In genomic region chr11:536841-537621, GRCh38 we compare ENCODE assay signal across 8 cellular contexts. TPM values are rescaled to one million over a fixed set of nuclear protein-coding genes. Genes with fewer than 3 reads are reported as not detected.
DNase-seq lines count a peak whose midpoint lies in the region; ATAC-seq lines count a peak whose summit lies in the region.

A gene with protein sequence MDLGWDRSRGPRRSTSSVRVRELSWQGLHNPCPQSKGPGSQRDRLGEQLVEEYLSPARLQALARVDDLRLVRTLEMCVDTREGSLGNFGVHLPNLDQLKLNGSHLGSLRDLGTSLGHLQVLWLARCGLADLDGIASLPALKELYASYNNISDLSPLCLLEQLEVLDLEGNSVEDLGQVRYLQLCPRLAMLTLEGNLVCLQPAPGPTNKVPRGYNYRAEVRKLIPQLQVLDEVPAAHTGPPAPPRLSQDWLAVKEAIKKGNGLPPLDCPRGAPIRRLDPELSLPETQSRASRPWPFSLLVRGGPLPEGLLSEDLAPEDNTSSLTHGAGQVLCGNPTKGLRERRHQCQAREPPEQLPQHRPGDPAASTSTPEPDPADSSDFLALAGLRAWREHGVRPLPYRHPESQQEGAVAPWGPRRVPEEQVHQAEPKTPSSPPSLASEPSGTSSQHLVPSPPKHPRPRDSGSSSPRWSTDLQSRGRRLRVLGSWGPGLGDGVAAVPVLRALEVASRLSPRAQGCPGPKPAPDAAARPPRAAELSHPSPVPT (plus strand): TSS chr11:537527. CDS start chr11:540685, 3,158 bp downstream.

- H3K9ac ChIP-seq in duodenal mucosa (ENCODE audit: low read depth in 1 of 2, low read length in 2 of 2): peak within 1 kb of the TSS; percentile 48 to 57

- peak within 1 kb of the TSS; percentile 71 to 73 for H3K4me3 ChIP-seq in duodenal mucosa (ENCODE audit: low read depth in 1 of 2, low read length in 2 of 2)

- peak; percentile 39 to 61 for DNase-seq in SHP77 (lab: John Stamatoyannopoulos, UW)
- no peak for DNase-seq in SHP77 treated with DMSO at 0.1 percent for 48 hours (lab: John Stamatoyannopoulos, UW)
- DNase-seq in NCI-H460 (ENCODE audit: extremely low read depth, low read depth): peak; percentile 64
- peak; percentile 82 to 86 for DNase-seq in activated CD4-positive, alpha-beta T cell treated with anti-CD3 and anti-CD28 coated beads, Interleukin-2, amount 50 U/mL, for 4 hours
- DNase-seq in memory B cell (ENCODE audit: low spot score in 2 of 2): peak; percentile 98 to 100
- DNase-seq in stimulated activated CD8-positive, alpha-beta memory T cell treated with anti-CD3 and anti-CD28 coated beads, Interleukin-15, amount 100 ng/mL, for 24 hours (ENCODE audit: low read depth): peak; percentile 92

- H3K9me3 ChIP-seq in duodenal mucosa (ENCODE audit: control insufficient read depth in 1 of 2, low read length in 2 of 2): no peaks in the 10 kb centered on the region

- H3K4me1 ChIP-seq in duodenal mucosa (ENCODE audit: control insufficient read depth in 1 of 2, insufficient read depth in 2 of 2, low read length in 2 of 2): peaks cover 15 to 42% of the 10 kb centered on the region in 2 donors

- H3K27me3 ChIP-seq in duodenal mucosa (ENCODE audit: control insufficient read depth in 1 of 2, insufficient read depth in 2 of 2, low read length in 2 of 2): no peaks in the 10 kb centered on the region

- H3K9me3 Mint-ChIP-seq in memory B cell: no peaks in the 10 kb centered on the region

- H3K36me3 ChIP-seq in duodenal mucosa (ENCODE audit: control insufficient read depth in 1 of 2, insufficient read depth in 2 of 2, low read length in 2 of 2): peaks cover 6 to 16% of the 10 kb centered on the region in 2 donors

- H3K36me3 Mint-ChIP-seq in memory B cell: peaks cover 5% of the 10 kb centered on the region

- peaks cover 20% of the 10 kb centered on the region for H3K4me1 Mint-ChIP-seq in memory B cell

- H3K27me3 Mint-ChIP-seq in memory B cell: no peaks in the 10 kb centered on the region

- H3K27ac ChIP-seq in duodenal mucosa (ENCODE audit: low read depth, low read length): peak within 1 kb of the TSS; percentile 62

- peak within 1 kb of the TSS; percentile 94 for H3K27ac Mint-ChIP-seq in memory B cell

- peak within 1 kb of the TSS; percentile 93 for H3K4me3 Mint-ChIP-seq in memory B cell

- ATAC-seq in HG03097 (IDR thresholded peaks at IDR 0.05; ENCODE audit: low FRiP score, unreplicated experiment): peak; percentile 35
- ATAC-seq in memory B cell (ENCODE audit: low read depth): peak; percentile 58

RNA-seq across cellular contexts. Expression of the gene that starts here (rescaled TPM):
- 0.43 and 0.57 TPM in 2 replicates for total RNA-seq in NCI-H460 (2014; rRNA removed; shearing (Covaris generic))
- polyA plus RNA-seq in NCI-H460 (2014; cell fraction: nucleus; rRNA removed): 3.1 and 3.3 TPM in 2 replicates
